In the genomic region with DNA sequence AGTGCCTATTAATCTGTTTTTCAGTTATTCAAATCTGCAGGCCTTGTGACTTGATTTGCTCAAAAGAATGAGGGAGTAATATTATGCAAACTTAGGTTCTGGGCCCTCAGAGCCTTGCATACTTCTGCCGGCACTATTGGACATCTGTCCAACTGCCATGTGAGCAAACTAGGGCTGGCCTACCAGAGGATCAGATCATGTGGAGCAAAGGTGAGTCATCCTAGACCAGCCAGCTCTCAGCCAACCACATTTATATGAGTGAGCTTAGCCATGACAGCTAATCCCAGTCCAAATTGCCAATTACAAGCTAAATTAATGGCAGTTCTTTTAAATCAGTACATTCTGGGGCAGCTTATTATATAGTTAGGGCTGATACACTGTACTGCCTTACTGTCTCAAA, we compare ENCODE assay signal across 13 cellular contexts.
A peak's percentile ranks its signal among the peaks of the same experiment; 100 is the strongest.
DNase-seq lines count a peak whose midpoint lies in the region; ATAC-seq and TF ChIP-seq lines count a peak whose summit lies in the region.
"Had no signal": no experiment of that assay in that cellular context is flagged by ENCODE, and none has a peak within 500 bp of the region (broad histone marks: within the 10 kb centered on the region; RNA-seq: fewer than 3 reads in every experiment).

No MANE protein-coding gene starts in this region.

- H3K9me3 Mint-ChIP-seq in naive thymus-derived CD4-positive, alpha-beta T cell: peaks cover 0 to 4% (median 0%) of the 10 kb centered on the region in 11 donors
- no peaks in the 10 kb centered on the region for H3K9me3 Mint-ChIP-seq in chondrocyte (ENCODE audit: low read depth)
- H3K9me3 Mint-ChIP-seq: effector memory CD8-positive, alpha-beta T cell; stimulated activated memory B cell treated with anti-CD40 and anti-IgM and Interleukin-4, amounts not matched to agents 10 μg/mL and 1 μg/mL and 100 μg/mL, for 72 hours had no signal

- no peak overlapping the region for H3K4me2 ChIP-seq in fibroblast of lung (ENCODE audit: extremely low read depth, insufficient read depth, low read length)

- TF ChIP-seq EP300 in esophagus muscularis mucosa (IDR thresholded peaks at IDR 0.05): no peak

- peaks cover 2 to 41% (median 17%) of the 10 kb centered on the region in 5 donors for H3K36me3 Mint-ChIP-seq in naive thymus-derived CD4-positive, alpha-beta T cell
- H3K36me3 Mint-ChIP-seq in chondrocyte (ENCODE audit: low read depth): peaks cover 2% of the 10 kb centered on the region

- no peak overlapping the region for H2AFZ ChIP-seq in fibroblast of lung (ENCODE audit: low read length)

- H3K27ac ChIP-seq in fibroblast of lung (ENCODE audit: insufficient read depth, low read length) (no peak overlapping the region), esophagus muscularis mucosa (replicated peaks in 1 of 4) (no peak overlapping the region)
- H3K27ac ChIP-seq in naive thymus-derived CD4-positive, alpha-beta T cell (ENCODE audit: low read depth, low read length): no peak overlapping the region

- no peak for ATAC-seq in naive thymus-derived CD4-positive, alpha-beta T cell
- ATAC-seq in GM19455 (IDR thresholded peaks at IDR 0.05; ENCODE audit: unreplicated experiment): no peak
- ATAC-seq: effector memory CD8-positive, alpha-beta T cell; stimulated activated memory B cell treated with anti-CD40 and anti-IgM and Interleukin-4, amounts not matched to agents 10 μg/mL and 1 μg/mL and 100 μg/mL, for 72 hours had no signal

- H3K4me1 Mint-ChIP-seq in naive thymus-derived CD4-positive, alpha-beta T cell: no peaks in the 10 kb centered on the region
- no peaks in the 10 kb centered on the region for H3K4me1 Mint-ChIP-seq in chondrocyte (ENCODE audit: low read depth)

- no peaks in the 10 kb centered on the region for H3K27me3 ChIP-seq in fibroblast of lung (ENCODE audit: control insufficient read depth, insufficient read depth, low read length)
- no peaks in the 10 kb centered on the region for H3K27me3 ChIP-seq in naive thymus-derived CD4-positive, alpha-beta T cell (ENCODE audit: control insufficient read depth in 2 of 2, insufficient read depth in 2 of 2, low read length in 2 of 2)
- no peaks in the 10 kb centered on the region for H3K27me3 ChIP-seq in esophagus muscularis mucosa

- H4K20me1 ChIP-seq in fibroblast of lung (ENCODE audit: control insufficient read depth, extremely low read depth, insufficient read depth, low read length): no peaks in the 10 kb centered on the region

- DNase-seq in A172 (ENCODE audit: low spot score) (peak; percentile 20), GM04503 (ENCODE audit: low read depth) (peak; percentile 24), OCI-M1 (lab: John Stamatoyannopoulos, UW) (peak; percentile 57), fibroblast of lung (ENCODE audit: low read depth in 2 of 2) (peak; percentile 48 to 52), chondrocyte (ENCODE audit: low spot score) (no peak), esophagus muscularis mucosa (ENCODE audit: extremely low spot score) (no peak)
- DNase-seq in naive thymus-derived CD4-positive, alpha-beta T cell: no peak
- DNase-seq: effector memory CD8-positive, alpha-beta T cell; mesendoderm; NCI-H1092 treated with DMSO at 0.1 percent for 48 hours; stimulated activated CD4-positive, alpha-beta T cell treated with anti-CD3 and anti-CD28 coated beads, Interleukin-2, amount 100 ng/mL, for 24 hours had no signal

- POLR2A ChIA-PET in naive thymus-derived CD4-positive, alpha-beta T cell (lab: Charles Lee): no interaction called here

- WGBS in esophagus muscularis mucosa: 100% methylated on average over 1 of the region's 1 CpG

- intact Hi-C loops in naive thymus-derived CD4-positive, alpha-beta T cell (cut with micrococcal nuclease): no loop called here
- intact Hi-C loops in esophagus muscularis mucosa (cut with DNase I): no loop called here

- no peak for TF ChIP-seq POLR2A in esophagus muscularis mucosa (IDR thresholded peaks at IDR 0.05; ENCODE audit: low read depth)

- H3K36me3 ChIP-seq in fibroblast of lung (ENCODE audit: control insufficient read depth, insufficient read depth, low read length) (no peaks in the 10 kb centered on the region), esophagus muscularis mucosa (peaks cover 0 to 12% (median 6%) of the 10 kb centered on the region in 4 donors)
- no peaks in the 10 kb centered on the region for H3K36me3 ChIP-seq in naive thymus-derived CD4-positive, alpha-beta T cell (ENCODE audit: control insufficient read depth in 2 of 3, insufficient read depth in 3 of 3, low read length in 3 of 3)

- no peak overlapping the region for H3K4me3 Mint-ChIP-seq in naive thymus-derived CD4-positive, alpha-beta T cell
- no peak overlapping the region for H3K4me3 Mint-ChIP-seq in chondrocyte (ENCODE audit: unreplicated experiment)
- H3K4me3 Mint-ChIP-seq: effector memory CD8-positive, alpha-beta T cell; stimulated activated memory B cell treated with anti-CD40 and anti-IgM and Interleukin-4, amounts not matched to agents 10 μg/mL and 1 μg/mL and 100 μg/mL, for 72 hours had no signal

- CTCF ChIA-PET in naive thymus-derived CD4-positive, alpha-beta T cell (lab: Charles Lee): no interaction called here

- TF ChIP-seq CTCF in fibroblast of lung (conservative IDR thresholded peaks at IDR 0.05 in 1 of 2, IDR thresholded peaks at IDR 0.05 in 1 of 2; ENCODE audit: low read depth in 1 of 2, low read length in 2 of 2): no peak
- TF ChIP-seq CTCF in chondrocyte (IDR thresholded peaks at IDR 0.05): no peak
- TF ChIP-seq CTCF in esophagus muscularis mucosa (IDR thresholded peaks at IDR 0.05): no peak

- H3K27me3 Mint-ChIP-seq in naive thymus-derived CD4-positive, alpha-beta T cell: peaks cover 3 to 25% (median 20%) of the 10 kb centered on the region in 5 donors
- peaks cover 3% of the 10 kb centered on the region for H3K27me3 Mint-ChIP-seq in chondrocyte (ENCODE audit: low read depth)

- H3K79me2 ChIP-seq in fibroblast of lung (ENCODE audit: control insufficient read depth, insufficient read depth, low read length): no peaks in the 10 kb centered on the region

- no peak overlapping the region for H3K9ac ChIP-seq in fibroblast of lung (ENCODE audit: insufficient read depth, low read length)

- no peaks in the 10 kb centered on the region for H3K4me1 ChIP-seq in fibroblast of lung (ENCODE audit: control insufficient read depth, extremely low read depth, insufficient read depth, low read length)
- no peaks in the 10 kb centered on the region for H3K4me1 ChIP-seq in naive thymus-derived CD4-positive, alpha-beta T cell (ENCODE audit: control insufficient read depth in 2 of 2, insufficient read depth in 2 of 2, low read length in 2 of 2)
- no peaks in the 10 kb centered on the region for H3K4me1 ChIP-seq in esophagus muscularis mucosa

- H3K27ac Mint-ChIP-seq in naive thymus-derived CD4-positive, alpha-beta T cell: no peak overlapping the region
- no peak overlapping the region for H3K27ac Mint-ChIP-seq in chondrocyte (ENCODE audit: unreplicated experiment)
- H3K27ac Mint-ChIP-seq: effector memory CD8-positive, alpha-beta T cell; stimulated activated memory B cell treated with anti-CD40 and anti-IgM and Interleukin-4, amounts not matched to agents 10 μg/mL and 1 μg/mL and 100 μg/mL, for 72 hours had no signal

- no peak overlapping the region for H3K4me3 ChIP-seq in fibroblast of lung (replicated peaks in 1 of 4; ENCODE audit: control extremely low read depth in 1 of 4, insufficient read depth in 1 of 4, low read depth in 3 of 4, low read length in 4 of 4)
- H3K4me3 ChIP-seq in naive thymus-derived CD4-positive, alpha-beta T cell (ENCODE audit: low read length): no peak overlapping the region
- no peak overlapping the region for H3K4me3 ChIP-seq in esophagus muscularis mucosa

- H3K9me3 ChIP-seq in fibroblast of lung (ENCODE audit: control insufficient read depth, insufficient read depth, low read depth, low read length): no peaks in the 10 kb centered on the region
- no peaks in the 10 kb centered on the region for H3K9me3 ChIP-seq in naive thymus-derived CD4-positive, alpha-beta T cell (ENCODE audit: control insufficient read depth in 2 of 3, low read length in 3 of 3)
- no peaks in the 10 kb centered on the region for H3K9me3 ChIP-seq in esophagus muscularis mucosa

Comparison
In these comparisons a context has a peak if more than half of its experiments do, and no peak if none do; other contexts are left out.
1. DNase-seq: peak in A172 (single experiment), GM04503 (single experiment), OCI-M1 (single experiment) and fibroblast of lung (2 of 2); none in naive thymus-derived CD4-positive, alpha-beta T cell (0 of 9), chondrocyte (single experiment) and esophagus muscularis mucosa (single experiment).